14 cellular contexts compared by ENCODE assay signal in the genomic region with DNA sequence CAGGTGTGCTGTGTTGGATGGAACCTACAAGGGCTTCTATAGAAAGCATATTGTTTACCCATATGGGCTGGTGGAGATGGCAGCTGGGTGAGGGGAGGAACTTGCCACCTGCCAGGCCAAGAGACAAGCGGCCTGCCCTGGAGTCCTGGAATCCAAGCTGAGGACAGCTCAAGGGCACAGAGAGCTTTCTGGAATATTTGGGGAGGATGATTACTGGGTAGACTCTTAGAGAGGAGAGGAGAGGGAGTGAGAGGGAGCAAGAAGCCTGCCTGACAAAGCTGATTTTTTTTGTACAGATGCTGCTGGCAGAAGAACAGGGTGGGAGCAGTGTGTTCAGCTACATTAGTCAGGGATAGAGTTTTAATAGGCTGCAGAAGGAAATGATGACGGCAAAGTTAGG.
DNase-seq lines count a peak whose midpoint lies in the region; ATAC-seq, FAIRE-seq and TF ChIP-seq lines count a peak whose summit lies in the region.
"Had no signal": no experiment of that assay in that cellular context is flagged by ENCODE, and none has a peak within 500 bp of the region (broad histone marks: within the 10 kb centered on the region; RNA-seq: fewer than 3 reads in every experiment).

No MANE protein-coding gene starts in this region.

- no peaks in the 10 kb centered on the region for H3K9me3 Mint-ChIP-seq in natural killer cell treated with Interleukin-12 subunit alpha and Interleukin-12 subunit beta and Interleukin-15 and Interleukin-18, amount 100 ng/mL, for 72 hours

- H3K4me3 Mint-ChIP-seq in natural killer cell treated with Interleukin-12 subunit alpha and Interleukin-12 subunit beta and Interleukin-15 and Interleukin-18, amount 100 ng/mL, for 72 hours: no peak overlapping the region
- H3K4me3 Mint-ChIP-seq: B cell had no signal

- no peak for FAIRE-seq in urothelium cell line (lab: Jason Lieb, UNC)
- FAIRE-seq in kidney (lab: Jason Lieb, UNC): no peak
- FAIRE-seq: K562 had no signal

- no peak for ATAC-seq in natural killer cell treated with Interleukin-12 subunit alpha and Interleukin-12 subunit beta and Interleukin-15 and Interleukin-18, amount 100 ng/mL, for 72 hours
- ATAC-seq: K562 had no signal

- H3K27ac ChIP-seq in kidney (ENCODE audit: low read depth in 2 of 2, low read length in 2 of 2): no peak overlapping the region

- H3K36me3 Mint-ChIP-seq in natural killer cell treated with Interleukin-12 subunit alpha and Interleukin-12 subunit beta and Interleukin-15 and Interleukin-18, amount 100 ng/mL, for 72 hours: no peaks in the 10 kb centered on the region

- no peaks in the 10 kb centered on the region for H3K9me3 ChIP-seq in kidney (ENCODE audit: control insufficient read depth in 1 of 2, low read length in 2 of 2)

- no peak overlapping the region for H3K27ac Mint-ChIP-seq in natural killer cell treated with Interleukin-12 subunit alpha and Interleukin-12 subunit beta and Interleukin-15 and Interleukin-18, amount 100 ng/mL, for 72 hours
- H3K27ac Mint-ChIP-seq: B cell had no signal

- H3K4me3 ChIP-seq in kidney (ENCODE audit: low read length in 2 of 2): no peak overlapping the region
- H3K4me3 ChIP-seq: K562 had no signal

- no peaks in the 10 kb centered on the region for H3K4me1 Mint-ChIP-seq in natural killer cell treated with Interleukin-12 subunit alpha and Interleukin-12 subunit beta and Interleukin-15 and Interleukin-18, amount 100 ng/mL, for 72 hours (ENCODE audit: low read depth in 2 of 2)
- H3K4me1 Mint-ChIP-seq: B cell had no signal

- peak; percentile 16 to 78 (median 59) for DNase-seq in NCI-H1417 (lab: John Stamatoyannopoulos, UW)
- no peak for DNase-seq in NCI-H1417 treated with DMSO at 0.1 percent for 48 hours (lab: John Stamatoyannopoulos, UW)
- peak; percentile 65 for DNase-seq in DMS53 treated with DMSO at 0.1 percent for 48 hours (lab: John Stamatoyannopoulos, UW; ENCODE audit: unreplicated experiment)
- DNase-seq in NCI-H446 treated with DMSO at 0.1 percent for 48 hours (lab: John Stamatoyannopoulos, UW): peak; percentile 26
- peak; percentile 13 for DNase-seq in pons (ENCODE audit: low spot score)
- DNase-seq in urothelium cell line (ENCODE audit: low spot score): no peak
- DNase-seq in kidney: no peak
- no peak for DNase-seq in natural killer cell treated with Interleukin-12 subunit alpha and Interleukin-12 subunit beta and Interleukin-15 and Interleukin-18, amount 100 ng/mL, for 72 hours (ENCODE audit: low spot score)
- DNase-seq: 8988T, DMS79, NCI-H226, NCI-H82 had no signal

- no peak overlapping the region for H3K9ac ChIP-seq in kidney (ENCODE audit: low read length in 2 of 2)

- H3K36me3 ChIP-seq in kidney (ENCODE audit: control insufficient read depth in 1 of 2, insufficient read depth in 2 of 2, low read length in 2 of 2): no peaks in the 10 kb centered on the region

- H3K4me1 ChIP-seq in kidney (ENCODE audit: control insufficient read depth in 1 of 2, insufficient read depth in 1 of 2, low read depth in 1 of 2, low read length in 2 of 2): no peaks in the 10 kb centered on the region

- intact Hi-C loops in kidney (cut with DNase I): no loop called here

- TF ChIP-seq CTCF in kidney (IDR thresholded peaks at IDR 0.05; ENCODE audit: borderline replicate concordance, extremely low read depth, insufficient read depth): no peak

- H3K27me3 Mint-ChIP-seq in natural killer cell treated with Interleukin-12 subunit alpha and Interleukin-12 subunit beta and Interleukin-15 and Interleukin-18, amount 100 ng/mL, for 72 hours: no peaks in the 10 kb centered on the region
- H3K27me3 Mint-ChIP-seq: B cell had no signal

Comparison
In these comparisons a context has a peak if more than half of its experiments do, and no peak if none do; other contexts are left out.
1. DNase-seq: peak in NCI-H1417 (3 of 3), DMS53 treated with DMSO at 0.1 percent for 48 hours (single experiment), NCI-H446 treated with DMSO at 0.1 percent for 48 hours (single experiment) and pons (single experiment); none in NCI-H1417 treated with DMSO at 0.1 percent for 48 hours (single experiment), urothelium cell line (single experiment), kidney (single experiment) and natural killer cell treated with Interleukin-12 subunit alpha and Interleukin-12 subunit beta and Interleukin-15 and Interleukin-18, amount 100 ng/mL, for 72 hours (single experiment).